39 cellular contexts compared by ENCODE assay signal in the genomic region with DNA sequence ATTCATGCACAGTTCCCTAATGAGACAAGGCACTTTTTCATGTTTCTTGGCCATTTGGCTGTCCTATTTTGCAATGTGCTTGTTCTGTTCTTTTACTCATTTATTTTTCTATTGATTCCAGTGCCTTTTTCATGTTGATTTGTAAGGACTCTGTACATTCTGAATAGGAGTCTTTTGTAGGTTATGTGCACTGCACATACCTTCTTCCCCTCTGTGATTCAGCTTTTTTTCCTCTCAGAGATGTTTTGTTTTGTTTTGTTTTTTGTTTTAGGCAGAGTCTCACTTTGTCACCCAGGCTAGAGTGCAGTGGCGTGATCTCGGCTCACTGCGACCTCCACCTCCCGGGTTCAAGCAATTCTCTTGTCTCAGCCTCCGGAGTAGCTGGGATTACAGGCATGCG. TPM values are rescaled to one million over a fixed set of nuclear protein-coding genes. Genes with fewer than 3 reads are reported as not detected.
"Had no signal": no experiment of that assay in that cellular context is flagged by ENCODE, and none has a peak within 500 bp of the region (broad histone marks: within the 10 kb centered on the region; RNA-seq: fewer than 3 reads in every experiment).

No MANE protein-coding gene starts in this region.

- H3K36me3 ChIP-seq: ascending aorta, breast epithelium, cardiac muscle cell, colonic mucosa, esophagus squamous epithelium, gastroesophageal sphincter, WERI-Rb-1 had no signal

- H3K27ac ChIP-seq: ascending aorta, breast epithelium, cardiac muscle cell, colonic mucosa, epithelial cell of prostate, esophagus squamous epithelium, gastroesophageal sphincter, WERI-Rb-1 had no signal

- H3K4me3 ChIP-seq: ascending aorta, breast epithelium, cardiac muscle cell, colonic mucosa, esophagus squamous epithelium, gastroesophageal sphincter had no signal

- H3K4me1 Mint-ChIP-seq: activated B cell treated with CpG ODN at 0.5 μM for 24 hours; activated CD4-positive, alpha-beta T cell treated with anti-CD3 and anti-CD28 coated beads, Interleukin-2, amount 10 ng/mL, durations not matched to agents 24 days and 14 days; activated CD8-positive, alpha-beta memory T cell treated with anti-CD3 and anti-CD28 coated beads, Interleukin-2, amount 10 ng/mL, durations not matched to agents 7 days and 5 days had no signal

- H3K27me3 ChIP-seq: ascending aorta, breast epithelium, cardiac muscle cell, colonic mucosa had no signal

- ATAC-seq: activated CD4-positive, alpha-beta T cell treated with anti-CD3 and anti-CD28 coated beads for 36 hours; activated CD8-positive, alpha-beta memory T cell treated with anti-CD3 and anti-CD28 coated beads, Interleukin-2, amount 10 ng/mL, durations not matched to agents 7 days and 5 days; activated CD8-positive, alpha-beta T cell treated with anti-CD3 and anti-CD28 coated beads, Interleukin-2, amount 10 ng/mL, durations not matched to agents 7 days and 5 days; activated naive CD4-positive, alpha-beta T cell treated with anti-CD3 and anti-CD28 coated beads, Interleukin-2, amount 50 U/mL, for 72 hours; effector memory CD8-positive, alpha-beta T cell; gastroesophageal sphincter; T-cell had no signal

- H3K9me3 ChIP-seq: ascending aorta, breast epithelium, colonic mucosa, esophagus squamous epithelium, gastroesophageal sphincter had no signal

- H3K4me3 Mint-ChIP-seq: activated B cell treated with CpG ODN at 0.5 μM for 24 hours; activated CD4-positive, alpha-beta memory T cell treated with anti-CD3 and anti-CD28 coated beads for 36 hours; activated CD4-positive, alpha-beta T cell treated with anti-CD3 and anti-CD28 coated beads for 36 hours; activated CD4-positive, alpha-beta T cell treated with anti-CD3 and anti-CD28 coated beads, Interleukin-2, amount 10 ng/mL, durations not matched to agents 24 days and 14 days; activated CD8-positive, alpha-beta memory T cell treated with anti-CD3 and anti-CD28 coated beads, Interleukin-2, amount 10 ng/mL, durations not matched to agents 7 days and 5 days; activated CD8-positive, alpha-beta T cell treated with anti-CD3 and anti-CD28 coated beads, Interleukin-2, amount 10 ng/mL, durations not matched to agents 7 days and 5 days; activated naive CD4-positive, alpha-beta T cell treated with anti-CD3 and anti-CD28 coated beads, Interleukin-2, amount 10 ng/mL, durations not matched to agents 7 days and 5 days; activated naive CD8-positive, alpha-beta T cell treated with anti-CD3 and anti-CD28 coated beads, Interleukin-2, amount 10 ng/mL, durations not matched to agents 7 days and 5 days; activated T-helper 1 cell treated with anti-CD3 and anti-CD28 coated beads, Interleukin-12 subunit alpha, Interleukin-12 subunit beta, Interleukin-2, Interleukin-4 antibody, amounts not matched to agents 30 ng/mL and 10 ng/mL and 1 ng/mL, durations not matched to agents 14 hours and 24 hours and 36 hours; dendritic cell treated with granulocyte-macrophage colony-stimulating factor and Interleukin-4, amounts not matched to agents 40 ng/mL and 50 ng/mL, for 4 days; effector memory CD8-positive, alpha-beta T cell; T-cell; T-helper 1 cell treated with Interleukin-12 subunit alpha and Interleukin-12 subunit beta and Interleukin-4 antibody, amounts not matched to agents 30 μg/mL and 1 μg/mL, for 36 hours; T-helper 2 cell treated with Interferon-gamma antibody and Interleukin-4, amounts not matched to agents 5 μg/mL and 100 μg/mL, for 36 hours had no signal

- FAIRE-seq: endometrium, endothelial cell of umbilical vein had no signal

- H3K36me3 Mint-ChIP-seq: activated CD4-positive, alpha-beta memory T cell treated with anti-CD3 and anti-CD28 coated beads for 36 hours; activated CD8-positive, alpha-beta memory T cell treated with anti-CD3 and anti-CD28 coated beads, Interleukin-2, amount 10 ng/mL, durations not matched to agents 7 days and 5 days; activated naive CD4-positive, alpha-beta T cell treated with anti-CD3 and anti-CD28 coated beads, Interleukin-2, amount 10 ng/mL, durations not matched to agents 7 days and 5 days; activated naive CD4-positive, alpha-beta T cell treated with anti-CD3 and anti-CD28 coated beads, Interleukin-2, amount 50 U/mL, for 72 hours; activated naive CD8-positive, alpha-beta T cell treated with anti-CD3 and anti-CD28 coated beads, Interleukin-2, amount 10 ng/mL, durations not matched to agents 7 days and 5 days; brain; T-cell had no signal

- H3K9me3 Mint-ChIP-seq: activated B cell treated with CpG ODN at 0.5 μM for 24 hours; activated CD4-positive, alpha-beta memory T cell treated with anti-CD3 and anti-CD28 coated beads for 36 hours; activated CD4-positive, alpha-beta T cell treated with anti-CD3 and anti-CD28 coated beads, Interleukin-2, amount 10 ng/mL, durations not matched to agents 24 days and 14 days; activated naive CD4-positive, alpha-beta T cell treated with anti-CD3 and anti-CD28 coated beads, Interleukin-2, amount 10 ng/mL, durations not matched to agents 7 days and 5 days; activated naive CD4-positive, alpha-beta T cell treated with anti-CD3 and anti-CD28 coated beads, Interleukin-2, amount 50 U/mL, for 72 hours; activated naive CD8-positive, alpha-beta T cell treated with anti-CD3 and anti-CD28 coated beads, Interleukin-2, amount 10 ng/mL, durations not matched to agents 7 days and 5 days; activated T-helper 1 cell treated with anti-CD3 and anti-CD28 coated beads, Interleukin-12 subunit alpha, Interleukin-12 subunit beta, Interleukin-2, Interleukin-4 antibody, amounts not matched to agents 30 ng/mL and 10 ng/mL and 1 ng/mL, durations not matched to agents 14 hours and 24 hours and 36 hours; brain; dendritic cell treated with granulocyte-macrophage colony-stimulating factor and Interleukin-4, amounts not matched to agents 40 ng/mL and 50 ng/mL, for 4 days; effector memory CD8-positive, alpha-beta T cell; T-cell; T-helper 1 cell treated with Interleukin-12 subunit alpha and Interleukin-12 subunit beta and Interleukin-4 antibody, amounts not matched to agents 30 μg/mL and 1 μg/mL, for 36 hours; T-helper 2 cell treated with Interferon-gamma antibody and Interleukin-4, amounts not matched to agents 5 μg/mL and 100 μg/mL, for 36 hours had no signal

- DNase-seq: activated B cell treated with CpG ODN at 0.5 μM for 24 hours; activated CD4-positive, alpha-beta memory T cell treated with anti-CD3 and anti-CD28 coated beads for 36 hours; activated CD4-positive, alpha-beta T cell treated with anti-CD3 and anti-CD28 coated beads for 36 hours; activated CD4-positive, alpha-beta T cell treated with anti-CD3 and anti-CD28 coated beads, Interleukin-2, amount 10 ng/mL, durations not matched to agents 24 days and 14 days; activated CD4-positive, CD25-positive, alpha-beta regulatory T cell treated with anti-CD3 and anti-CD28 coated beads, Interleukin-2, amount 50 U/mL, for 72 hours; activated CD8-positive, alpha-beta memory T cell treated with anti-CD3 and anti-CD28 coated beads, Interleukin-2, amount 10 ng/mL, durations not matched to agents 7 days and 5 days; activated CD8-positive, alpha-beta memory T cell treated with anti-CD3 and anti-CD28 coated beads, Interleukin-2, amount 50 U/mL, for 4 hours; activated CD8-positive, alpha-beta T cell treated with anti-CD3 and anti-CD28 coated beads, Interleukin-2, amount 10 ng/mL, durations not matched to agents 7 days and 5 days; activated gamma-delta T cell; activated naive CD4-positive, alpha-beta T cell; activated naive CD4-positive, alpha-beta T cell treated with anti-CD3 and anti-CD28 coated beads, Interleukin-2, amount 10 ng/mL, durations not matched to agents 7 days and 5 days; activated naive CD8-positive, alpha-beta T cell treated with anti-CD3 and anti-CD28 coated beads, Interleukin-2, amount 10 ng/mL, durations not matched to agents 7 days and 5 days; activated T-cell treated with anti-CD3 and anti-CD28 coated beads, Interleukin-2, amount 50 U/mL, for 1 hour; activated T-cell treated with anti-CD3 and anti-CD28 coated beads, Interleukin-2, amount 50 U/mL, for 48 hours; central memory CD4-positive, alpha-beta T cell; cerebellar nuclear complex; colonic mucosa; effector CD4-positive, alpha-beta T cell; effector memory CD8-positive, alpha-beta T cell; esophagus squamous epithelium; foreskin melanocyte; SW 1271; T-cell; T1000; WERI-Rb-1 had no signal

- H3K4me1 ChIP-seq: ascending aorta, breast epithelium, colonic mucosa, esophagus squamous epithelium, gastroesophageal sphincter had no signal

- H3K27ac Mint-ChIP-seq: activated B cell treated with CpG ODN at 0.5 μM for 24 hours; activated CD4-positive, alpha-beta memory T cell treated with anti-CD3 and anti-CD28 coated beads for 36 hours; activated CD4-positive, alpha-beta T cell treated with anti-CD3 and anti-CD28 coated beads for 36 hours; activated CD4-positive, alpha-beta T cell treated with anti-CD3 and anti-CD28 coated beads, Interleukin-2, amount 10 ng/mL, durations not matched to agents 24 days and 14 days; activated CD8-positive, alpha-beta memory T cell treated with anti-CD3 and anti-CD28 coated beads, Interleukin-2, amount 10 ng/mL, durations not matched to agents 7 days and 5 days; activated CD8-positive, alpha-beta T cell treated with anti-CD3 and anti-CD28 coated beads, Interleukin-2, amount 10 ng/mL, durations not matched to agents 7 days and 5 days; activated naive CD4-positive, alpha-beta T cell treated with anti-CD3 and anti-CD28 coated beads, Interleukin-2, amount 10 ng/mL, durations not matched to agents 7 days and 5 days; activated naive CD8-positive, alpha-beta T cell treated with anti-CD3 and anti-CD28 coated beads, Interleukin-2, amount 10 ng/mL, durations not matched to agents 7 days and 5 days; activated T-helper 1 cell treated with anti-CD3 and anti-CD28 coated beads, Interleukin-12 subunit alpha, Interleukin-12 subunit beta, Interleukin-2, Interleukin-4 antibody, amounts not matched to agents 30 ng/mL and 10 ng/mL and 1 ng/mL, durations not matched to agents 14 hours and 24 hours and 36 hours; dendritic cell treated with granulocyte-macrophage colony-stimulating factor and Interleukin-4, amounts not matched to agents 40 ng/mL and 50 ng/mL, for 4 days; effector memory CD8-positive, alpha-beta T cell; T-helper 1 cell treated with Interleukin-12 subunit alpha and Interleukin-12 subunit beta and Interleukin-4 antibody, amounts not matched to agents 30 μg/mL and 1 μg/mL, for 36 hours; T-helper 2 cell treated with Interferon-gamma antibody and Interleukin-4, amounts not matched to agents 5 μg/mL and 100 μg/mL, for 36 hours had no signal

RNA-seq across cellular contexts. Expression of gene KCNH2, which starts 59.7 kb away (rescaled TPM):
- total RNA-seq: activated CD8-positive, alpha-beta T cell treated with anti-CD3 and anti-CD28 coated beads, Interleukin-2, amount 10 ng/mL, durations not matched to agents 7 days and 5 days; ascending aorta; glomerular endothelial cell had no signal
